Comparison of ENCODE assay signal across 18 cellular contexts in genomic region chr2:111697560-111697959, GRCh38.
DNase-seq lines count a peak whose midpoint lies in the region; FAIRE-seq and TF ChIP-seq lines count a peak whose summit lies in the region.
"Had no signal": no experiment of that assay in that cellular context is flagged by ENCODE, and none has a peak within 500 bp of the region (broad histone marks: within the 10 kb centered on the region; RNA-seq: fewer than 3 reads in every experiment).

No MANE protein-coding gene starts in this region.

- no peak overlapping the region for H3K4me3 ChIP-seq in NB4 (ENCODE audit: low read depth, low read length)
- H3K4me3 ChIP-seq in colonic mucosa: no peak overlapping the region
- H3K4me3 ChIP-seq in small intestine (ENCODE audit: low read depth in 1 of 2, low read length in 2 of 2): no peak overlapping the region
- no peak overlapping the region for H3K4me3 ChIP-seq in HAP-1
- H3K4me3 ChIP-seq: K562 had no signal

- H3K36me3 ChIP-seq in colonic mucosa (no peaks in the 10 kb centered on the region), small intestine (ENCODE audit: control insufficient read depth in 2 of 2, insufficient read depth in 2 of 2, low read length in 2 of 2) (no peaks in the 10 kb centered on the region), HAP-1 (replicated peaks) (no peaks in the 10 kb centered on the region)

- DNase-seq in NOMO-1 treated with DMSO at 0.1 percent for 48 hours (lab: John Stamatoyannopoulos, UW; ENCODE audit: unreplicated experiment) (peak; percentile 17), NOMO-1 treated with dmso at 0.1 percent for 144 hours (lab: John Stamatoyannopoulos, UW; ENCODE audit: unreplicated experiment) (no peak), NB4 (ENCODE audit: low read depth) (peak; percentile 45), colonic mucosa (no peak), small intestine (peak; percentile 33), HAP-1 (ENCODE audit: low spot score in 2 of 2) (no peak), NCI-H1694 treated with DMSO at 0.1 percent for 48 hours (lab: John Stamatoyannopoulos, UW) (no peak), occipital lobe (lab: John Stamatoyannopoulos, UW) (no peak)
- DNase-seq: 8988T; Caco-2; CD4-positive, CD25-positive, alpha-beta regulatory T cell; NCI-H1105 treated with DMSO at 0.1 percent for 48 hours; NCI-H187 treated with DMSO at 0.1 percent for 48 hours; NCI-H69; PC-3; SHP77; SK-N-SH had no signal

- in situ Hi-C loops in HAP-1 (cut with MboI; ENCODE audit: low sequenced_read_pairs): loop anchor here (25.0 kb wide), 2 partner anchors 460 to 885 kb away; no protein-coding TSS in a partner anchor

- intact Hi-C loops in colonic mucosa (cut with DNase I): no loop called here

- peak overlapping the region; percentile 80 for H3K27ac ChIP-seq in colonic mucosa
- no peak overlapping the region for H3K27ac ChIP-seq in small intestine (ENCODE audit: low read depth in 1 of 2, low read length in 1 of 2)

- H3K9me3 ChIP-seq in colonic mucosa: no peaks in the 10 kb centered on the region
- no peaks in the 10 kb centered on the region for H3K9me3 ChIP-seq in small intestine (ENCODE audit: control insufficient read depth, low read depth)
- no peaks in the 10 kb centered on the region for H3K9me3 ChIP-seq in HAP-1
- H3K9me3 ChIP-seq: Caco-2, SK-N-SH had no signal

- TF ChIP-seq CTCF in NB4 (IDR thresholded peaks at IDR 0.05; ENCODE audit: low read depth, low read length) (no peak), colonic mucosa (IDR thresholded peaks at IDR 0.05) (no peak)

- H3K27me3 ChIP-seq in colonic mucosa (no peaks in the 10 kb centered on the region), small intestine (ENCODE audit: control insufficient read depth in 2 of 2, insufficient read depth in 2 of 2, low read length in 2 of 2) (no peaks in the 10 kb centered on the region), HAP-1 (ENCODE audit: low read depth) (no peaks in the 10 kb centered on the region)

- no peak overlapping the region for H3K9ac ChIP-seq in colonic mucosa (ENCODE audit: low read depth in 2 of 2, low read length in 2 of 2)
- H3K9ac ChIP-seq: SK-N-SH had no signal

- H3K4me1 ChIP-seq in colonic mucosa (peaks cover 4% of the 10 kb centered on the region), small intestine (ENCODE audit: control insufficient read depth in 2 of 2, insufficient read depth in 1 of 2, low read depth in 1 of 2, low read length in 1 of 2) (peaks cover 2 to 10% of the 10 kb centered on the region in 2 donors), HAP-1 (no peaks in the 10 kb centered on the region)

- 18 to 75% (median 40%) methylated on average over 8 of the region's 8 CpGs for WGBS in small intestine, 3 donors

- TF ChIP-seq POLR2A in NB4 (IDR thresholded peaks at IDR 0.05; ENCODE audit: extremely low read depth, insufficient read length): no peak

- no peak for FAIRE-seq in small intestine (lab: Jason Lieb, UNC)

Comparison
In these comparisons a context has a peak if more than half of its experiments do, and no peak if none do; other contexts are left out.
1. DNase-seq: peak in NOMO-1 treated with DMSO at 0.1 percent for 48 hours (single experiment), NB4 (single experiment) and small intestine (single experiment); none in NOMO-1 treated with dmso at 0.1 percent for 144 hours (single experiment), colonic mucosa (single experiment), HAP-1 (0 of 2), NCI-H1694 treated with DMSO at 0.1 percent for 48 hours (single experiment) and occipital lobe (single experiment).